ENCODE assay signal across 8 cellular contexts in genomic region chr4:705278-706082, GRCh38. TPM values are rescaled to one million over a fixed set of nuclear protein-coding genes. Genes with fewer than 3 reads are reported as not detected.
DNase-seq lines count a peak whose midpoint lies in the region; ATAC-seq and TF ChIP-seq lines count a peak whose summit lies in the region.

Gene PCGF3 (plus strand): TSS chr4:705832. CDS start chr4:733681, 27,849 bp downstream.

- WGBS in prostate gland, result 3% methylated on average over 72 of the region's 82 CpGs

- H3K27me3 ChIP-seq in prostate gland (replicated peaks; ENCODE audit: insufficient read depth), result no peaks in the 10 kb centered on the region

- no peaks in the 10 kb centered on the region for H3K27me3 Mint-ChIP-seq in T-helper 1 cell treated with Interleukin-12 subunit alpha and Interleukin-12 subunit beta and Interleukin-4 antibody, amounts not matched to agents 30 μg/mL and 1 μg/mL, for 36 hours (ENCODE audit: low read depth)

- intact Hi-C loops in left cardiac atrium (cut with DNase I) (no loop called here), prostate gland (cut with DNase I) (no loop called here)

- no peaks in the 10 kb centered on the region for H3K9me3 ChIP-seq in prostate gland

- TF ChIP-seq CTCF in prostate gland (IDR thresholded peaks at IDR 0.05), result peak in 1 of 4 experiments; percentile 11

- TF ChIP-seq POLR2A in prostate gland (IDR thresholded peaks at IDR 0.05), result peak; percentile 75

- H3K27ac Mint-ChIP-seq in T-helper 1 cell treated with Interleukin-12 subunit alpha and Interleukin-12 subunit beta and Interleukin-4 antibody, amounts not matched to agents 30 μg/mL and 1 μg/mL, for 36 hours, result peak within 1 kb of the TSS; percentile 81

- ATAC-seq in GM18499 (IDR thresholded peaks at IDR 0.05; ENCODE audit: insufficient read depth, unreplicated experiment) (peak; percentile 75), HG02938 (IDR thresholded peaks at IDR 0.05; ENCODE audit: unreplicated experiment) (peak; percentile 84), left cardiac atrium (peak; percentile 98)

- H3K36me3 Mint-ChIP-seq in T-helper 1 cell treated with Interleukin-12 subunit alpha and Interleukin-12 subunit beta and Interleukin-4 antibody, amounts not matched to agents 30 μg/mL and 1 μg/mL, for 36 hours (ENCODE audit: low read depth), result peaks cover 6% of the 10 kb centered on the region

- no peaks in the 10 kb centered on the region for H3K9me3 Mint-ChIP-seq in T-helper 1 cell treated with Interleukin-12 subunit alpha and Interleukin-12 subunit beta and Interleukin-4 antibody, amounts not matched to agents 30 μg/mL and 1 μg/mL, for 36 hours

- H3K36me3 ChIP-seq in prostate gland, result no peaks in the 10 kb centered on the region

- H3K27ac ChIP-seq in prostate gland, result peak within 1 kb of the TSS; percentile 82 to 83

- peaks cover 10% of the 10 kb centered on the region for H3K4me1 ChIP-seq in prostate gland (replicated peaks)

- H3K4me1 Mint-ChIP-seq in T-helper 1 cell treated with Interleukin-12 subunit alpha and Interleukin-12 subunit beta and Interleukin-4 antibody, amounts not matched to agents 30 μg/mL and 1 μg/mL, for 36 hours (ENCODE audit: low read depth), result peaks cover 12% of the 10 kb centered on the region

- peak; percentile 56 for DNase-seq in NCI-H1694 treated with DMSO at 0.1 percent for 48 hours (lab: John Stamatoyannopoulos, UW)
- DNase-seq in amniotic stem cell (lab: John Stamatoyannopoulos, UW), result peak; percentile 90
- peak; percentile 98 for DNase-seq in left cardiac atrium
- peak; percentile 95 for DNase-seq in prostate gland (ENCODE audit: low spot score)
- peak; percentile 98 for DNase-seq in ureter (ENCODE audit: low spot score)

- H3K4me3 ChIP-seq in prostate gland, result peak within 1 kb of the TSS; percentile 90 to 99

- peak within 1 kb of the TSS; percentile 84 for H3K4me3 Mint-ChIP-seq in T-helper 1 cell treated with Interleukin-12 subunit alpha and Interleukin-12 subunit beta and Interleukin-4 antibody, amounts not matched to agents 30 μg/mL and 1 μg/mL, for 36 hours

RNA-seq across cellular contexts. Expression of gene PCGF3, which starts in this region (rescaled TPM):
- total RNA-seq in left cardiac atrium (10 to 100 TPM; 21.4 to 26.6 TPM), prostate gland (100 to 1,000 TPM in 1 of 2 donors, 10 to 100 TPM in 1; 59.0 to 135 TPM), ureter (63.3 TPM)

Comparison
In these comparisons a context has a peak if more than half of its experiments do, and no peak if none do; other contexts are left out.
1. Peak in every context shown above with its lines: DNase-seq, ATAC-seq, H3K4me3 ChIP-seq and H3K27ac ChIP-seq.